ENCODE assay signal across 29 cellular contexts in genomic region chr15:79472446-79472845, GRCh38.
"Had no signal": no experiment of that assay in that cellular context is flagged by ENCODE, and none has a peak within 500 bp of the region (broad histone marks: within the 10 kb centered on the region; RNA-seq: fewer than 3 reads in every experiment).

No MANE protein-coding gene starts in this region.

- H3K27ac Mint-ChIP-seq: stimulated activated effector memory CD8-positive, alpha-beta T cell treated with anti-CD3 and anti-CD28 coated beads, Interleukin-12 subunit alpha, Interleukin-12 subunit beta, amount 100 ng/mL, for 72 hours; stimulated activated memory B cell treated with anti-CD40 and anti-IgM and Interleukin-4, amounts not matched to agents 10 μg/mL and 1 μg/mL and 100 μg/mL, for 72 hours; stimulated activated naive B cell treated with anti-CD40 and anti-IgM and Interleukin-4, amounts not matched to agents 10 μg/mL and 1 μg/mL and 100 μg/mL, for 72 hours; stimulated activated naive CD8-positive, alpha-beta T cell treated with anti-CD3 and anti-CD28 coated beads, Interleukin-15, amount 100 ng/mL, for 72 hours; stimulated activated naive CD8-positive, alpha-beta T cell treated with anti-CD3 and anti-CD28 coated beads, Interleukin-15, Interleukin-2, amounts not matched to agents 100 ng/mL and 50 ng/mL, for 24 hours; type B pancreatic cell had no signal

- H3K9me3 Mint-ChIP-seq: stimulated activated effector memory CD8-positive, alpha-beta T cell treated with anti-CD3 and anti-CD28 coated beads, Interleukin-12 subunit alpha, Interleukin-12 subunit beta, amount 100 ng/mL, for 72 hours; stimulated activated memory B cell treated with anti-CD40 and anti-IgM and Interleukin-4, amounts not matched to agents 10 μg/mL and 1 μg/mL and 100 μg/mL, for 72 hours; stimulated activated naive B cell treated with anti-CD40 and anti-IgM and Interleukin-4, amounts not matched to agents 10 μg/mL and 1 μg/mL and 100 μg/mL, for 72 hours; stimulated activated naive CD8-positive, alpha-beta T cell treated with anti-CD3 and anti-CD28 coated beads, Interleukin-15, amount 100 ng/mL, for 72 hours; stimulated activated naive CD8-positive, alpha-beta T cell treated with anti-CD3 and anti-CD28 coated beads, Interleukin-15, Interleukin-2, amounts not matched to agents 100 ng/mL and 50 ng/mL, for 24 hours; type B pancreatic cell had no signal

- H3K27me3 ChIP-seq: stomach, suprapubic skin, testis, thyroid gland, tibial artery, tibial nerve, transverse colon, upper lobe of left lung, upper lobe of right lung, uterus, vagina had no signal

- H3K4me3 Mint-ChIP-seq: stimulated activated effector memory CD8-positive, alpha-beta T cell treated with anti-CD3 and anti-CD28 coated beads, Interleukin-12 subunit alpha, Interleukin-12 subunit beta, amount 100 ng/mL, for 72 hours; stimulated activated memory B cell treated with anti-CD40 and anti-IgM and Interleukin-4, amounts not matched to agents 10 μg/mL and 1 μg/mL and 100 μg/mL, for 72 hours; stimulated activated naive B cell treated with anti-CD40 and anti-IgM and Interleukin-4, amounts not matched to agents 10 μg/mL and 1 μg/mL and 100 μg/mL, for 72 hours; stimulated activated naive CD8-positive, alpha-beta T cell treated with anti-CD3 and anti-CD28 coated beads, Interleukin-15, amount 100 ng/mL, for 72 hours; stimulated activated naive CD8-positive, alpha-beta T cell treated with anti-CD3 and anti-CD28 coated beads, Interleukin-15, Interleukin-2, amounts not matched to agents 100 ng/mL and 50 ng/mL, for 24 hours; type B pancreatic cell had no signal

- H3K27ac ChIP-seq: stomach, suprapubic skin, testis, thoracic aorta, thyroid gland, tibial artery, tibial nerve, transverse colon, upper lobe of left lung, upper lobe of right lung, uterus, vagina had no signal

- H3K36me3 Mint-ChIP-seq: stimulated activated effector memory CD8-positive, alpha-beta T cell treated with anti-CD3 and anti-CD28 coated beads, Interleukin-12 subunit alpha, Interleukin-12 subunit beta, amount 100 ng/mL, for 72 hours; type B pancreatic cell had no signal

- H3K4me3 ChIP-seq: stomach, suprapubic skin, testis, thoracic aorta, thyroid gland, tibial artery, tibial nerve, transverse colon, upper lobe of left lung, upper lobe of right lung, uterus, vagina had no signal

- FAIRE-seq: urothelium cell line had no signal

- H3K4me1 Mint-ChIP-seq: stimulated activated effector memory CD8-positive, alpha-beta T cell treated with anti-CD3 and anti-CD28 coated beads, Interleukin-12 subunit alpha, Interleukin-12 subunit beta, amount 100 ng/mL, for 72 hours; stimulated activated memory B cell treated with anti-CD40 and anti-IgM and Interleukin-4, amounts not matched to agents 10 μg/mL and 1 μg/mL and 100 μg/mL, for 72 hours; stimulated activated naive B cell treated with anti-CD40 and anti-IgM and Interleukin-4, amounts not matched to agents 10 μg/mL and 1 μg/mL and 100 μg/mL, for 72 hours had no signal

- H3K4me1 ChIP-seq: stomach, suprapubic skin, testis, thyroid gland, tibial artery, tibial nerve, transverse colon, upper lobe of left lung, upper lobe of right lung, uterus, vagina had no signal

- H3K36me3 ChIP-seq: stomach, suprapubic skin, thoracic aorta, thyroid gland, tibial artery, tibial nerve, transverse colon, upper lobe of left lung, upper lobe of right lung, uterus, vagina had no signal

- DNase-seq: stimulated activated CD4-positive, alpha-beta T cell treated with anti-CD3 and anti-CD28 coated beads, Interleukin-2, amount 100 ng/mL, for 48 hours; stimulated activated CD4-positive, alpha-beta T cell treated with anti-CD3 and anti-CD28 coated beads, Interleukin-4, amount 100 ng/mL, for 1 hour; stimulated activated CD4-positive, alpha-beta T cell treated with anti-CD3 and anti-CD28 coated beads, Interleukin-4, amount 100 ng/mL, for 24 hours; stimulated activated CD4-positive, alpha-beta T cell treated with anti-CD3 and anti-CD28 coated beads, Interleukin-4, amount 100 ng/mL, for 4 hours; stimulated activated CD8-positive, alpha-beta memory T cell treated with anti-CD3 and anti-CD28 coated beads, Interleukin-4, amount 100 ng/mL, for 48 hours; stimulated activated naive B cell treated with anti-CD40 and anti-IgM and Interleukin-4, amounts not matched to agents 10 μg/mL and 1 μg/mL and 100 μg/mL, for 72 hours; stimulated activated naive CD4-positive, alpha-beta T cell; stimulated activated naive CD4-positive, alpha-beta T cell treated with Interleukin-2 at 50 U/mL for 16 hours; stimulated activated naive CD8-positive, alpha-beta T cell treated with anti-CD3 and anti-CD28 coated beads, Interleukin-15, amount 100 ng/mL, for 72 hours; stimulated activated naive CD8-positive, alpha-beta T cell treated with anti-CD3 and anti-CD28 coated beads, Interleukin-15, Interleukin-2, amounts not matched to agents 100 U/mL and 50 U/mL, for 24 hours; stomach; substantia nigra; testis; thyroid gland; tibial artery; transverse colon; trophoblast cell; upper lobe of left lung; upper lobe of right lung; uterus had no signal

- H3K27me3 Mint-ChIP-seq: stimulated activated memory B cell treated with anti-CD40 and anti-IgM and Interleukin-4, amounts not matched to agents 10 μg/mL and 1 μg/mL and 100 μg/mL, for 72 hours; stimulated activated naive CD8-positive, alpha-beta T cell treated with anti-CD3 and anti-CD28 coated beads, Interleukin-15, amount 100 ng/mL, for 72 hours; type B pancreatic cell had no signal

- H3K9me3 ChIP-seq: stomach, suprapubic skin, testis, thoracic aorta, thyroid gland, tibial artery, tibial nerve, transverse colon, upper lobe of left lung, upper lobe of right lung, uterus, vagina had no signal

- ATAC-seq: stimulated activated effector memory CD8-positive, alpha-beta T cell treated with anti-CD3 and anti-CD28 coated beads, Interleukin-12 subunit alpha, Interleukin-12 subunit beta, amount 100 ng/mL, for 72 hours; stimulated activated memory B cell treated with anti-CD40 and anti-IgM and Interleukin-4, amounts not matched to agents 10 μg/mL and 1 μg/mL and 100 μg/mL, for 72 hours; stimulated activated naive B cell treated with anti-CD40 and anti-IgM and Interleukin-4, amounts not matched to agents 10 μg/mL and 1 μg/mL and 100 μg/mL, for 72 hours; stimulated activated naive CD8-positive, alpha-beta T cell treated with anti-CD3 and anti-CD28 coated beads, Interleukin-15, amount 100 ng/mL, for 72 hours; stimulated activated naive CD8-positive, alpha-beta T cell treated with anti-CD3 and anti-CD28 coated beads, Interleukin-15, Interleukin-2, amounts not matched to agents 100 U/mL and 50 U/mL, for 24 hours; upper lobe of right lung had no signal
